In the genomic region with DNA sequence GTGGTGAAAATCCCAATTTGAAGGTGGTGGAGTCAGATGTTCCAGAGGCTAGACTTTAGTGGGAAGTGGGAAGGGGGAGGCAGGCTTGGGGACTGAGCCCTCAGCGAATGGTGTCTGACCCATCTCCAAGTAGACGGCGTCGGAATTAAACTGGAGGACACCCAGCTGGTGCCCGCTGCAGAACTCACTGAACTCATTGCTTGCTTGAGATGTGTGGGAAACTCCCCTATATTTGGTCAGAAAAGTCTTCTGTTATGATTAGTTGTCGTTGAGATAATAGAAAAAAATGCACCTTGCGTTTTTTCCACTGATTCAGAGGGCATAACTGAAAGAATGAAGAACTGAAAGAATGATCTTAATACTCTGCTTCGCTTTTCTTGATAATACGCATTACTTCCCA, we compare ENCODE assay signal across 8 cellular contexts. TPM values are rescaled to one million over a fixed set of nuclear protein-coding genes. Genes with fewer than 3 reads are reported as not detected.
DNase-seq lines count a peak whose midpoint lies in the region; FAIRE-seq and TF ChIP-seq lines count a peak whose summit lies in the region.

No MANE protein-coding gene starts in this region.

- H3K9me3 ChIP-seq in SJSA1 (replicated peaks) (peaks cover 40% of the 10 kb centered on the region), prostate gland (no peaks in the 10 kb centered on the region), small intestine (ENCODE audit: control insufficient read depth, low read depth) (peaks cover 6% of the 10 kb centered on the region)

- TF ChIP-seq POLR2A in prostate gland (IDR thresholded peaks at IDR 0.05), result no peak

- DNase-seq in activated CD4-positive, alpha-beta T cell treated with anti-CD3 and anti-CD28 coated beads for 4 hours, result peak; percentile 2 to 5
- DNase-seq in activated CD4-positive, alpha-beta T cell treated with anti-CD3 and anti-CD28 coated beads, Interleukin-2, amount 50 U/mL, for 4 hours, result no peak
- DNase-seq in SJSA1 (ENCODE audit: low read depth in 1 of 2, low spot score in 2 of 2) (no peak), epithelial cell of proximal tubule (ENCODE audit: low read depth) (no peak), prostate gland (ENCODE audit: low spot score) (no peak), small intestine (no peak), NCI-H1436 (lab: John Stamatoyannopoulos, UW) (no peak)
- DNase-seq in effector CD4-positive, alpha-beta T cell, result no peak

- H3K27me3 ChIP-seq in SJSA1 (replicated peaks), result no peaks in the 10 kb centered on the region
- no peaks in the 10 kb centered on the region for H3K27me3 ChIP-seq in prostate gland (replicated peaks; ENCODE audit: insufficient read depth)
- no peaks in the 10 kb centered on the region for H3K27me3 ChIP-seq in small intestine (ENCODE audit: control insufficient read depth in 2 of 2, insufficient read depth in 2 of 2, low read length in 2 of 2)

- intact Hi-C loops in prostate gland (cut with DNase I), result no loop called here

- H3K4me1 ChIP-seq in SJSA1 (replicated peaks) (0 out of 2 replicates have a peak, but pooled peaks cover 3% of the 10 kb centered on the region), prostate gland (replicated peaks) (no peaks in the 10 kb centered on the region), small intestine (ENCODE audit: control insufficient read depth in 2 of 2, insufficient read depth in 1 of 2, low read depth in 1 of 2, low read length in 1 of 2) (peaks cover 0 to 4% of the 10 kb centered on the region in 2 donors)

- WGBS in prostate gland, result 31% methylated on average over 9 of the region's 9 CpGs
- WGBS in small intestine, 3 donors, result 11 to 33% (median 29%) methylated on average over 9 of the region's 9 CpGs

- H3K4me3 ChIP-seq in SJSA1 (peak overlapping the region; percentile 53), epithelial cell of proximal tubule (ENCODE audit: low read depth, low read length) (peak overlapping the region; percentile 70), prostate gland (peak overlapping the region; percentile 63 to 94), small intestine (ENCODE audit: low read depth in 1 of 2, low read length in 2 of 2) (peak overlapping the region in 1 of 2 donors; percentile 85)

- H3K27ac ChIP-seq in SJSA1, result no peak overlapping the region
- H3K27ac ChIP-seq in prostate gland, result peak overlapping the region; percentile 94 to 99
- peak overlapping the region in 1 of 2 donors; percentile 96 for H3K27ac ChIP-seq in small intestine (ENCODE audit: low read depth in 1 of 2, low read length in 1 of 2)

- no peak for FAIRE-seq in small intestine (lab: Jason Lieb, UNC)

- H3K36me3 ChIP-seq in SJSA1 (peaks cover 3% of the 10 kb centered on the region; the same call in 1 of the 2 replicates), prostate gland (peaks cover 0 to under 1% of the 10 kb centered on the region in 2 donors), small intestine (ENCODE audit: control insufficient read depth in 2 of 2, insufficient read depth in 2 of 2, low read length in 2 of 2) (peaks cover 0 to 4% of the 10 kb centered on the region in 2 donors)

- no peak for TF ChIP-seq CTCF in epithelial cell of proximal tubule (conservative IDR thresholded peaks at IDR 0.05; ENCODE audit: low read depth, low read length)
- TF ChIP-seq CTCF in prostate gland (IDR thresholded peaks at IDR 0.05), result no peak

RNA-seq across cellular contexts. Expression of a gene that starts 0.9 kb away (rescaled TPM):
- 1.9 and 14.0 TPM in 2 replicates for total RNA-seq in SJSA1 (2014; rRNA removed; shearing (Covaris generic))
- 0.75 and 2.7 TPM in 2 replicates for total RNA-seq in epithelial cell of proximal tubule
- 1 to 10 TPM; 3.6 to 5.2 TPM for total RNA-seq in prostate gland
- polyA plus RNA-seq in small intestine, result 1 to 10 TPM in 1 of 3 donors, under 1 TPM in 2; 0.45 to 1.4 (median 0.54) TPM

RNA-seq across cellular contexts. Expression of a gene that starts 9.9 kb away (rescaled TPM):
- total RNA-seq in SJSA1 (2014; rRNA removed; shearing (Covaris generic)), result 0.87 TPM in 1 of 2 replicates, not detected in the other
- total RNA-seq in epithelial cell of proximal tubule (1.6 and 2.5 TPM in 2 replicates), prostate gland (10 to 100 TPM in 1 of 2 donors, 1 to 10 TPM in 1; 6.4 to 12.4 TPM)
- 1 to 10 TPM in 2 of 3 donors, under 1 TPM in 1; 0.45 to 2.5 (median 1.1) TPM for polyA plus RNA-seq in small intestine

Comparison
In these comparisons a context has a peak if more than half of its experiments do, and no peak if none do; other contexts are left out.
1. DNase-seq: peak in activated CD4-positive, alpha-beta T cell treated with anti-CD3 and anti-CD28 coated beads for 4 hours (2 of 2); none in activated CD4-positive, alpha-beta T cell treated with anti-CD3 and anti-CD28 coated beads, Interleukin-2, amount 50 U/mL, for 4 hours (0 of 2), SJSA1 (0 of 2), epithelial cell of proximal tubule (single experiment), prostate gland (single experiment), small intestine (single experiment), effector CD4-positive, alpha-beta T cell (single experiment) and NCI-H1436 (single experiment).